ENCODE assay signal across 8 cellular contexts in the genomic region with DNA sequence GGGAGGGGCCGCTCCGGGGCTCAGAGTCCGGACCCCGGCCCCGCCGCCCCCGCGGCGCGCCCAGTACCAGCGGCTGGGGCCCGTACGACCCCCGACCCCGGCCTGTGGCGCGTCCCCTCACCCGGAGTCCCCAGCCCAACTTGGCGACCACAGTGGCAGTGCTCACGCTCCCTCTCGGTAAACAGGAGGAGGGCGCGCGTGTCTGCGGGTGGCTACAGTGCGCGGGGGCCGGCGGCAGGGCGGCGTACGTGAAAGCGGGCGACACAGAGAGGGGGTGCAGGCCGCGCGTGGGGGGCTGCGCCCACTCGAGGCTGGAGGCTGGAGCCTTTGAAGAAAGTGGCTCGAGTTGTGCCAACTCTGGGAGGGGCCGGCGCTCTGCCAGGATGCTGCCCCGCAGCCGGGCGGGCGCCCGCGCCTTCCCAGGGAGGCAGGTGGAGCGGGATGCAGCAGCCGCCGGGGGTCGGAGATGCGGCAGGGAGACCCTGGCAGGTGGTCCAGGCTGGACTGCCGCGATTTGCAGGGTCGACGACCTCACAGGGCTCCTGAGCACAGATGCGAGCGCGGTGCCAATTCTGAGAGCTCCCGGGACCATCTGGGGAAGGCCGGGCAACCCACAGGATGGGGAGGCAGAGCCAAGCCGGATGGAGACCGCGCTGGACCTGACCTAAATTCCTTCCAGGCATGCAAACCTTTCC. TPM values are rescaled to one million over a fixed set of nuclear protein-coding genes. Genes with fewer than 3 reads are reported as not detected.
DNase-seq lines count a peak whose midpoint lies in the region; ATAC-seq, FAIRE-seq and TF ChIP-seq lines count a peak whose summit lies in the region.

No MANE protein-coding gene starts in this region.

- H3K79me1 ChIP-seq in H1 (ENCODE audit: low read depth, low read length), result no peaks in the 10 kb centered on the region

- no peak overlapping the region for H3K18ac ChIP-seq in H1 (ENCODE audit: extremely low read depth, low read length)

- DNase-seq in ELR (ENCODE audit: low read depth) (peak; percentile 19), RPMI7951 (ENCODE audit: low read depth) (peak; percentile 89), H1 (ENCODE audit: low read depth in 1 of 2, low spot score in 2 of 2) (peak in 1 of 2 experiments; percentile 54), tibial artery (no peak), LoVo (ENCODE audit: low spot score) (no peak), HPDE6-E6E7 (ENCODE audit: extremely low spot score) (no peak)

- POLR2A ChIA-PET in H1 (lab: Charles Lee; ENCODE audit: partially characterized antibody), result interaction anchor here (1.4 kb wide), 1 partner anchor 102 kb away, joined by 3 read pairs; no protein-coding TSS in a partner anchor

- no peak overlapping the region for H2BK20ac ChIP-seq in H1 (ENCODE audit: low read length)

- H3K36me3 ChIP-seq in H1 (ENCODE audit: control insufficient read depth in 2 of 4, insufficient read depth in 4 of 4, low read length in 3 of 4) (no peaks in the 10 kb centered on the region), tibial artery (no peaks in the 10 kb centered on the region)

- no peak for TF ChIP-seq POLR2A in H1 (IDR thresholded peaks at IDR 0.05; ENCODE audit: control extremely low read depth in 1 of 2, low read depth in 2 of 2, low read length in 2 of 2)

- H3K56ac ChIP-seq in H1 (replicated peaks; ENCODE audit: insufficient read length, low read depth, low read length), result no peak overlapping the region

- no peak overlapping the region for H3K4ac ChIP-seq in H1 (replicated peaks; ENCODE audit: insufficient read length, low read depth, low read length)

- H3K4me2 ChIP-seq in H1 (ENCODE audit: insufficient read depth in 1 of 2, low read depth in 2 of 2, low read length in 2 of 2), result peak overlapping the region; percentile 76 to 77

- H3K9me3 ChIP-seq in H1 (ENCODE audit: insufficient read depth in 2 of 2, low read depth in 1 of 2, low read length in 1 of 2) (no peaks in the 10 kb centered on the region), mononuclear cell (ENCODE audit: low read depth, low read length) (no peaks in the 10 kb centered on the region), tibial artery (no peaks in the 10 kb centered on the region)

- H4K5ac ChIP-seq in H1 (ENCODE audit: insufficient read length, low read depth, low read length), result no peak overlapping the region

- no peak overlapping the region for H2BK15ac ChIP-seq in H1 (ENCODE audit: low read length)

- no peak overlapping the region for H2BK12ac ChIP-seq in H1 (ENCODE audit: low read depth, low read length)

- H2BK5ac ChIP-seq in H1 (ENCODE audit: low read depth, low read length), result no peak overlapping the region

- H3K23me2 ChIP-seq in H1 (ENCODE audit: low read depth, low read length), result peaks cover 3% of the 10 kb centered on the region; the same call in 1 of the 2 replicates

- no peak overlapping the region for H3K14ac ChIP-seq in H1 (ENCODE audit: insufficient read length)

- FAIRE-seq in H1 (lab: Jason Lieb, UNC), result no peak

- no peak overlapping the region for H3K9ac ChIP-seq in H1 (replicated peaks in 1 of 4; ENCODE audit: extremely low read depth in 1 of 4, low read depth in 3 of 4, low read length in 3 of 4)

- no peak for TF ChIP-seq EP300 in H1 (IDR thresholded peaks at IDR 0.05; ENCODE audit: borderline replicate concordance in 1 of 2, low read depth in 2 of 2, low read length in 2 of 2)

- CTCF ChIA-PET in H1 (lab: Charles Lee; ENCODE audit: partially characterized antibody), result interaction anchor here (0.6 to 5.3 kb wide), 30 partner anchors 8 to 192 kb away, joined by 3 to 83 read pairs (median 6); partner anchors contain the start of gene CLRN3

- intact Hi-C loops in tibial artery (cut with DNase I; ENCODE audit: low total_unique reads), result loop anchor here (2.0 kb wide), 1 partner anchor 103 kb away; no protein-coding TSS in a partner anchor

- no peak overlapping the region for H4K91ac ChIP-seq in H1 (replicated peaks; ENCODE audit: insufficient read length, low read length)

- H2AK5ac ChIP-seq in H1 (ENCODE audit: low read depth, low read length), result no peak overlapping the region

- no peak for ATAC-seq in HG03439 (IDR thresholded peaks at IDR 0.05; ENCODE audit: unreplicated experiment)

- no peak for TF ChIP-seq RAD21 in H1 (IDR thresholded peaks at IDR 0.05 in 1 of 2, conservative IDR thresholded peaks at IDR 0.05 in 1 of 2; ENCODE audit: low read depth in 2 of 2, low read length in 2 of 2)

- peak overlapping the region; percentile 32; the same call in 1 of the 2 replicates for H2AFZ ChIP-seq in H1 (ENCODE audit: low read length)

- WGBS in H1 (ENCODE audit: extremely low coverage in 1 of 2, insufficient coverage in 1 of 2, insufficient read length in 1 of 2, insufficient replicate concordance in 2 of 2, low coverage in 1 of 2, low lambda C conversion rate in 2 of 2, missing lambda C conversion rate in 1 of 2), 2 experiments, result 27% methylated on average over 40 of the region's 65 CpGs; no CpG with 5 or more reads in 1 of the 2 experiments

- no peak overlapping the region for H2BK120ac ChIP-seq in H1 (replicated peaks; ENCODE audit: low read depth, low read length)

- H3K4me1 ChIP-seq in H1 (replicated peaks in 1 of 4; ENCODE audit: control insufficient read depth in 3 of 4, insufficient read depth in 4 of 4, low read length in 3 of 4) (peaks cover 0 to 3% (median 1%) of the 10 kb centered on the region in 4 experiments; a peak in 5 of 7 replicates), mononuclear cell (ENCODE audit: insufficient read depth, low read length) (peaks cover 16% of the 10 kb centered on the region), tibial artery (peaks cover 0 to 24% (median 19%) of the 10 kb centered on the region in 4 donors)

- H3K27me3 ChIP-seq in H1 (replicated peaks in 1 of 4; ENCODE audit: control insufficient read depth in 3 of 4, extremely low read depth in 1 of 4, insufficient read depth in 3 of 4, low read length in 3 of 4), result peaks cover 3 to 23% (median 15%) of the 10 kb centered on the region in 4 experiments
- H3K27me3 ChIP-seq in mononuclear cell (ENCODE audit: insufficient read depth, low read length), result peaks cover 4% of the 10 kb centered on the region
- H3K27me3 ChIP-seq in tibial artery, result peaks cover 0 to 17% of the 10 kb centered on the region in 2 donors

- no peak for TF ChIP-seq CTCF in H1 (IDR thresholded peaks at IDR 0.05; ENCODE audit: control extremely low read depth in 1 of 3, insufficient read depth in 1 of 3, low read depth in 1 of 3, low read length in 3 of 3)
- TF ChIP-seq CTCF in tibial artery (IDR thresholded peaks at IDR 0.05), result no peak

- H3K27ac ChIP-seq in H1 (ENCODE audit: low read depth, low read length) (no peak overlapping the region), tibial artery (peak overlapping the region; percentile 44 to 63)

- peak overlapping the region; percentile 36 to 87 (median 54) for H3K4me3 ChIP-seq in H1 (ENCODE audit: extremely low read depth in 1 of 4, insufficient read depth in 2 of 4, low read depth in 3 of 4, low read length in 4 of 4)
- peak overlapping the region; percentile 57 for H3K4me3 ChIP-seq in mononuclear cell (ENCODE audit: low read length)
- peak overlapping the region; percentile 53 to 77 for H3K4me3 ChIP-seq in tibial artery

- H3K23ac ChIP-seq in H1 (ENCODE audit: insufficient read length), result no peak overlapping the region

- H4K20me1 ChIP-seq in H1 (replicated peaks in 1 of 2; ENCODE audit: control insufficient read depth in 1 of 2, insufficient read depth in 2 of 2, low read length in 2 of 2), result peaks cover 0 to under 1% of the 10 kb centered on the region in 2 experiments

- H3K79me2 ChIP-seq in H1 (ENCODE audit: control insufficient read depth in 1 of 2, insufficient read depth in 2 of 2, low read length in 2 of 2), result no peaks in the 10 kb centered on the region

- no peak overlapping the region for H4K8ac ChIP-seq in H1 (ENCODE audit: extremely low read depth, insufficient read depth, low read length)

TF ChIP-seq in H1, 55 proteins besides CTCF, POLR2A, EP300 and RAD21:
- TF ChIP-seq TCF12 (IDR thresholded peaks at IDR 0.05; ENCODE audit: low read depth, low read length), result no peak
- no peak for TF ChIP-seq KDM1A (IDR thresholded peaks at IDR 0.05; ENCODE audit: borderline replicate concordance, low read length)
- peak; percentile 66 for TF ChIP-seq KDM4A (IDR thresholded peaks at IDR 0.05; ENCODE audit: low read depth, low read length, severe bottlenecking)
- no peak for TF ChIP-seq GABPA (IDR thresholded peaks at IDR 0.05; ENCODE audit: borderline replicate concordance, insufficient read depth, low read length)
- TF ChIP-seq SAP30 (IDR thresholded peaks at IDR 0.05; ENCODE audit: insufficient read depth, insufficient replicate concordance, low read length), result no peak
- TF ChIP-seq EZH2 (IDR thresholded peaks at IDR 0.05; ENCODE audit: low read depth, low read length, severe bottlenecking), result peak; percentile 45

RNA-seq across cellular contexts. Expression of gene PTPRE, which starts 0.7 kb away (rescaled TPM):
- total RNA-seq in RPMI7951 (2014; rRNA removed; shearing (Covaris generic)), result 17.5 TPM in 2 replicates
- total RNA-seq in H1 (2021; fragmentation: NEBNext Ultra II Directional; extraction: Animal tissue kit (Norgen Biotek cat#: 25700)), result 0.54 and 0.69 TPM in 2 replicates
- 0.33 and 0.52 TPM in 2 replicates for polyA plus RNA-seq in H1 (2011; rRNA removed)
- polyA plus RNA-seq in H1 (2011; cell fraction: cytosol; rRNA removed), result 0.30 TPM
- 1.8 TPM for polyA plus RNA-seq in H1 (2011; cell fraction: nucleus; rRNA removed)
- polyA plus RNA-seq in H1 (2012, experiment 1 of 2), result 0.55 to 1.9 TPM (median 0.93 TPM) in 4 replicates
- 0.08 TPM for polyA plus RNA-seq in H1 (2012, experiment 2 of 2)
- 1.5 TPM for polyA plus RNA-seq in H1 (2013, experiment 1 of 2)
- 0.72 TPM for polyA plus RNA-seq in H1 (2013, experiment 2 of 2)
- 0.56 and 2.1 TPM in 2 replicates for polyA minus RNA-seq in H1 (2011; rRNA and poly(A)+ RNA removed)
- polyA minus RNA-seq in H1 (2011; cell fraction: cytosol; rRNA and poly(A)+ RNA removed), result 3.0 TPM
- polyA minus RNA-seq in H1 (2011; cell fraction: nucleus; rRNA and poly(A)+ RNA removed), result 1.7 TPM
- total RNA-seq in mononuclear cell, result 205 TPM

RNA-seq across cellular contexts. Expression of gene CLRN3, which starts 14.8 kb away (rescaled TPM):
- not detected in 2 replicates for total RNA-seq in RPMI7951 (2014; rRNA removed; shearing (Covaris generic))
- total RNA-seq in H1 (2021; fragmentation: NEBNext Ultra II Directional; extraction: Animal tissue kit (Norgen Biotek cat#: 25700)), result not detected in 2 replicates
- polyA plus RNA-seq in H1 (2011; rRNA removed), result not detected in 2 replicates
- not detected for polyA plus RNA-seq in H1 (2011; cell fraction: cytosol; rRNA removed)
- not detected for polyA plus RNA-seq in H1 (2011; cell fraction: nucleus; rRNA removed)
- polyA plus RNA-seq in H1 (2012, experiment 1 of 2), result not detected in 4 replicates
- polyA plus RNA-seq in H1 (2012, experiment 2 of 2), result not detected
- not detected for polyA plus RNA-seq in H1 (2013, experiment 1 of 2)
- polyA plus RNA-seq in H1 (2013, experiment 2 of 2), result not detected
- 0.16 TPM in 1 of 2 replicates, not detected in the other for polyA minus RNA-seq in H1 (2011; rRNA and poly(A)+ RNA removed)
- not detected for polyA minus RNA-seq in H1 (2011; cell fraction: cytosol; rRNA and poly(A)+ RNA removed)
- polyA minus RNA-seq in H1 (2011; cell fraction: nucleus; rRNA and poly(A)+ RNA removed), result not detected
- not detected for total RNA-seq in mononuclear cell

Comparison
In these comparisons a context has a peak if more than half of its experiments do, and no peak if none do; other contexts are left out.
1. DNase-seq: peak in ELR (single experiment) and RPMI7951 (single experiment); none in tibial artery (0 of 2), LoVo (single experiment) and HPDE6-E6E7 (single experiment).
2. RNA of gene PTPRE, which starts 0.7 kb away (total RNA-seq): 205 TPM in mononuclear cell (single experiment) and 17.5 TPM in RPMI7951; 0.54 to 0.69 TPM in H1; every median in the first group is over 10 times any median in the second.
3. Peak in every context shown above with its lines, with median percentiles within 50 percentile points of each other: H3K4me3 ChIP-seq.